In the genomic region with DNA sequence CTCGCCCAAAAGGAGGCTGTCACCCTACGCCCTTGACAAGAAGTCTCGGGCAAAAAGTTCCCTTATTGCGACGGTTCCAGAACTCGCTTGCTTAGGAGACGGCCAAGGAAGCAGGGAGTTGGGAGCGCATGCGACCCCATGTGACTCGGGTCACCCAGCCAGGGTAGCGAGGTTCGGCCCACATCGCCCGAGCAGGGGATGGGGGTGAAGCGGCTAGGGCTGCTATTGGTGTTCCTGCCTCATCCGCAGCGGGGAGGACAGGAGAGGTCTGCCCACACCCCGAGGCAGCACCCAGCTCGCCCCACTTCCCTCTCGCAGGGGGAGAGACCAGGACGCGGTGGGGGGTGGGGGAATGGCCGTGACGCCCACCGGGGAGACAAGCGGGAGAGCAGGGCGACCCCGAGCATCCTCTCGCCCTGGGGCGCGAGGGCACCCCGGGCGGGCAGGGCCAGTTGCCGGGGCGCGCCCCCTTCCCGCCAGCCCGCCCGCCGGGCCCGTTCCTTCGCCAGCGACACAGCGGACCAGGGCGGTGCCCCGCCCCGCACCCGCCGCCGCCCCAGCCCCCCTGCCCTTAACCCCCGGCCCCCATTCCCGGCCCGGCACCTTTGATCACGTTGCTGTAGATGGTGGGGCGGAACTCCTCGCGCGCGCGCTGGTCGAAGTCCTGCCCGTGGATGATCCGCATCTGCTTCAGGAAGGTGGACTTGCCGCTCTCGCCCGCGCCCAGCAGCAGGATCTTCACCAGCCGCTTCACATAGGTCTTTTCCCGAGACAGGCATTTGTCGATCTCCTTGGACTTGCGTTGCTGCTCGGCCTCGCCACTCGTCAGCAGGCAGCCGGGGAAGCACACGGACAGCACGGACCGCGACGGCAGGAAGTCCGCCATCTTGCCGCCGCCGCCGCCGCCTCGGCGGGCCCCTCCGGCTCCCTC, we compare ENCODE assay signal across 8 cellular contexts. TPM values are rescaled to one million over a fixed set of nuclear protein-coding genes. Genes with fewer than 3 reads are reported as not detected.
DNase-seq lines count a peak whose midpoint lies in the region; ATAC-seq and TF ChIP-seq lines count a peak whose summit lies in the region.

No MANE protein-coding gene starts in this region.

- DNase-seq in ACHN (peak; percentile 38), SJSA1 (ENCODE audit: low read depth in 1 of 2, low spot score in 2 of 2) (peak; percentile 67 to 68), heart right ventricle (peak; percentile 64 to 69), uterus (peak; percentile 56 to 64)
- DNase-seq in activated naive CD8-positive, alpha-beta T cell treated with anti-CD3 and anti-CD28 coated beads, Interleukin-2, amount 50 U/mL, for 24 hours = peak; percentile 60

- H3K4me3 ChIP-seq in SJSA1 = peak overlapping the region; percentile 96
- peak overlapping the region; percentile 64 to 94 (median 88) for H3K4me3 ChIP-seq in heart right ventricle
- H3K4me3 ChIP-seq in parathyroid adenoma (ENCODE audit: low read depth, low read length) = peak overlapping the region; percentile 84
- H3K4me3 ChIP-seq in uterus = peak overlapping the region; percentile 86 to 88

- H3K27ac Mint-ChIP-seq in activated naive CD8-positive, alpha-beta T cell treated with anti-CD3 and anti-CD28 coated beads, Interleukin-2, amount 50 U/mL, for 24 hours = peak overlapping the region; percentile 98

- H3K9me3 ChIP-seq in SJSA1 (replicated peaks) (no peaks in the 10 kb centered on the region), heart right ventricle (no peaks in the 10 kb centered on the region), parathyroid adenoma (ENCODE audit: control insufficient read depth, low read length) (no peaks in the 10 kb centered on the region), uterus (no peaks in the 10 kb centered on the region)

- H3K9me3 Mint-ChIP-seq in activated naive CD8-positive, alpha-beta T cell treated with anti-CD3 and anti-CD28 coated beads, Interleukin-2, amount 50 U/mL, for 24 hours = no peaks in the 10 kb centered on the region

- H3K4me1 ChIP-seq in SJSA1 (replicated peaks) (peaks cover 24% of the 10 kb centered on the region), heart right ventricle (peaks cover 4 to 77% (median 48%) of the 10 kb centered on the region in 9 donors), parathyroid adenoma (peaks cover 9% of the 10 kb centered on the region), uterus (peaks cover 8 to 12% of the 10 kb centered on the region in 2 donors)

- peak overlapping the region; percentile 85 for H3K9ac ChIP-seq in parathyroid adenoma

- H3K27me3 ChIP-seq in SJSA1 (replicated peaks) (no peaks in the 10 kb centered on the region), heart right ventricle (no peaks in the 10 kb centered on the region), parathyroid adenoma (ENCODE audit: control insufficient read depth, insufficient read depth, low read length) (no peaks in the 10 kb centered on the region), uterus (no peaks in the 10 kb centered on the region)

- 0% methylated on average over 70 to 88 of the region's 89 CpGs for WGBS in heart right ventricle, 2 donors

- no peaks in the 10 kb centered on the region for H3K79me2 ChIP-seq in parathyroid adenoma

- peak overlapping the region; percentile 93 for H3K27ac ChIP-seq in SJSA1
- H3K27ac ChIP-seq in heart right ventricle = peak overlapping the region; percentile 93 to 100 (median 98)
- H3K27ac ChIP-seq in parathyroid adenoma = peak overlapping the region; percentile 95
- H3K27ac ChIP-seq in uterus = peak overlapping the region; percentile 98 to 100

- peaks cover 50% of the 10 kb centered on the region for H3K36me3 ChIP-seq in SJSA1
- peaks cover 0 to 29% (median 13%) of the 10 kb centered on the region in 9 donors for H3K36me3 ChIP-seq in heart right ventricle
- H3K36me3 ChIP-seq in parathyroid adenoma (ENCODE audit: control insufficient read depth, insufficient read depth, low read length) = no peaks in the 10 kb centered on the region
- no peaks in the 10 kb centered on the region for H3K36me3 ChIP-seq in uterus

- ATAC-seq in GM18511 (IDR thresholded peaks at IDR 0.05; ENCODE audit: unreplicated experiment) (peak; percentile 40), HG03095 (IDR thresholded peaks at IDR 0.05; ENCODE audit: unreplicated experiment) (peak; percentile 26), heart right ventricle (peak; percentile 31 to 63 (median 36))
- ATAC-seq in activated naive CD8-positive, alpha-beta T cell treated with anti-CD3 and anti-CD28 coated beads, Interleukin-2, amount 50 U/mL, for 24 hours = peak; percentile 34

- TF ChIP-seq POLR2A in uterus (IDR thresholded peaks at IDR 0.05) = peak; percentile 27 to 35

- peak overlapping the region; percentile 97 for H2AFZ ChIP-seq in parathyroid adenoma

- intact Hi-C loops in heart right ventricle (cut with DNase I) = loop anchor here in 9 of 10 donors (1.0 to 10.0 kb wide), 6 partner anchors 46 to 84 kb away; no protein-coding TSS in a partner anchor
- intact Hi-C loops in uterus (cut with DNase I; ENCODE audit: low total_unique reads) = no loop called here

- H3K4me3 Mint-ChIP-seq in activated naive CD8-positive, alpha-beta T cell treated with anti-CD3 and anti-CD28 coated beads, Interleukin-2, amount 50 U/mL, for 24 hours = peak overlapping the region; percentile 96

- H3K4me2 ChIP-seq in parathyroid adenoma (ENCODE audit: low read length) = peak overlapping the region; percentile 94

- peaks cover 46% of the 10 kb centered on the region for H3K4me1 Mint-ChIP-seq in activated naive CD8-positive, alpha-beta T cell treated with anti-CD3 and anti-CD28 coated beads, Interleukin-2, amount 50 U/mL, for 24 hours

- TF ChIP-seq CTCF in heart right ventricle (IDR thresholded peaks at IDR 0.05) = no peak
- TF ChIP-seq CTCF in parathyroid adenoma (IDR thresholded peaks at IDR 0.05) = no peak
- peak in 1 of 4 experiments; percentile 4 for TF ChIP-seq CTCF in uterus (IDR thresholded peaks at IDR 0.05)

- H3K27me3 Mint-ChIP-seq in activated naive CD8-positive, alpha-beta T cell treated with anti-CD3 and anti-CD28 coated beads, Interleukin-2, amount 50 U/mL, for 24 hours = peaks cover 2% of the 10 kb centered on the region

- in situ Hi-C loops in ACHN (cut with HindIII; ENCODE audit: low pct_ligation_motif_present, low pct_unique_long_range_greater_than_20kb, low sequenced_read_pairs) = no loop called here

- H3K36me3 Mint-ChIP-seq in activated naive CD8-positive, alpha-beta T cell treated with anti-CD3 and anti-CD28 coated beads, Interleukin-2, amount 50 U/mL, for 24 hours (ENCODE audit: low read depth) = peaks cover 44% of the 10 kb centered on the region

RNA-seq across cellular contexts. Expression of a gene that starts 0.6 kb away (rescaled TPM):
- 102 and 118 TPM in 2 replicates for total RNA-seq in SJSA1 (2014; rRNA removed; shearing (Covaris generic))
- 10 to 100 TPM; 17.5 to 35.4 (median 20.9) TPM for total RNA-seq in heart right ventricle
- polyA plus RNA-seq in heart right ventricle = 10 to 100 TPM in 1 of 2 donors, 1 to 10 TPM in 1; 9.2 to 10.5 TPM
- 100 to 1,000 TPM in 1 of 4 donors, 10 to 100 TPM in 3; 20.2 to 103 (median 51.0) TPM for total RNA-seq in uterus

Comparison
In these comparisons a context has a peak if more than half of its experiments do, and no peak if none do; other contexts are left out.
1. Peak in every context shown above with its lines: DNase-seq, ATAC-seq, H3K4me3 ChIP-seq and H3K27ac ChIP-seq.